Comparison of ENCODE assay signal across 11 cellular contexts in genomic region chr19:14167013-14167593, GRCh38. TPM values are rescaled to one million over a fixed set of nuclear protein-coding genes. Genes with fewer than 3 reads are reported as not detected.
A peak's percentile ranks its signal among the peaks of the same experiment; 100 is the strongest.
DNase-seq lines count a peak whose midpoint lies in the region; ATAC-seq lines count a peak whose summit lies in the region.
"Had no signal": no experiment of that assay in that cellular context is flagged by ENCODE, and none has a peak within 500 bp of the region (broad histone marks: within the 10 kb centered on the region; RNA-seq: fewer than 3 reads in every experiment).

No MANE protein-coding gene starts in this region.

- peak overlapping the region; percentile 61 for H3K27ac ChIP-seq in CD4-positive, alpha-beta memory T cell (ENCODE audit: low read depth, low read length)
- H3K27ac ChIP-seq in effector memory CD4-positive, alpha-beta T cell (ENCODE audit: insufficient read depth, low read length, poor library complexity, severe bottlenecking): peak overlapping the region; percentile 65
- H3K27ac ChIP-seq in skin epidermis: peak overlapping the region in 11 of 21 experiments; percentile 18 to 73 (median 47)

- peaks cover 26% of the 10 kb centered on the region for H3K4me1 ChIP-seq in CD4-positive, alpha-beta memory T cell (ENCODE audit: insufficient read depth, low read length)
- peaks cover 24% of the 10 kb centered on the region for H3K4me1 ChIP-seq in effector memory CD4-positive, alpha-beta T cell (ENCODE audit: control insufficient read depth, insufficient read depth, low read length, poor library complexity, severe bottlenecking)
- H3K4me1 ChIP-seq: Caco-2 had no signal

- no peaks in the 10 kb centered on the region for H3K27me3 ChIP-seq in CD4-positive, alpha-beta memory T cell (ENCODE audit: insufficient read depth, low read length)
- H3K27me3 ChIP-seq in effector memory CD4-positive, alpha-beta T cell (replicated peaks; ENCODE audit: control insufficient read depth, insufficient read depth, low read length, poor library complexity, severe bottlenecking): no peaks in the 10 kb centered on the region

- peaks cover 11 to 17% of the 10 kb centered on the region in 2 donors for H3K36me3 Mint-ChIP-seq in CD4-positive, alpha-beta memory T cell
- peaks cover 6% of the 10 kb centered on the region for H3K36me3 Mint-ChIP-seq in T-helper 17 cell (ENCODE audit: low read depth)

- no peaks in the 10 kb centered on the region for H3K9me3 ChIP-seq in CD4-positive, alpha-beta memory T cell (ENCODE audit: control insufficient read depth in 1 of 2, low read length in 2 of 2)
- H3K9me3 ChIP-seq in T-helper 17 cell (ENCODE audit: control insufficient read depth, low read length, poor library complexity, severe bottlenecking): no peaks in the 10 kb centered on the region
- no peaks in the 10 kb centered on the region for H3K9me3 ChIP-seq in effector memory CD4-positive, alpha-beta T cell (ENCODE audit: control insufficient read depth, low read length)
- H3K9me3 ChIP-seq: Caco-2 had no signal

- POLR2A ChIA-PET in CD4-positive, alpha-beta memory T cell (lab: Charles Lee; ENCODE audit: partially characterized antibody): interaction anchor here (0.6 to 3.1 kb wide), 7 partner anchors 10 to 285 kb away, joined by 3 to 33 read pairs (median 5); partner anchors contain the start of gene ASF1B

- peak overlapping the region; percentile 44 to 65 for H3K4me3 ChIP-seq in CD4-positive, alpha-beta memory T cell (ENCODE audit: low read length in 2 of 2)
- peak overlapping the region; percentile 56 for H3K4me3 ChIP-seq in effector memory CD4-positive, alpha-beta T cell (ENCODE audit: insufficient read depth, low read depth, low read length, poor library complexity, severe bottlenecking)
- H3K4me3 ChIP-seq in skin epidermis: peak overlapping the region in 2 of 7 experiments; percentile 9 to 14

- peak overlapping the region; percentile 87 to 97 (median 93) for H3K27ac Mint-ChIP-seq in CD4-positive, alpha-beta memory T cell
- peak overlapping the region; percentile 93 for H3K27ac Mint-ChIP-seq in T-helper 17 cell
- H3K27ac Mint-ChIP-seq: HFFc6 had no signal

- peaks cover 17 to 30% (median 23%) of the 10 kb centered on the region in 4 donors for H3K4me1 Mint-ChIP-seq in CD4-positive, alpha-beta memory T cell
- peaks cover 30% of the 10 kb centered on the region for H3K4me1 Mint-ChIP-seq in T-helper 17 cell

- intact Hi-C loops in CD4-positive, alpha-beta memory T cell (cut with micrococcal nuclease): loop anchor here (1.0 to 2.0 kb wide), 2 partner anchors 19 to 30 kb away; partner anchors contain the start of gene ASF1B

- H3K36me3 ChIP-seq in CD4-positive, alpha-beta memory T cell (ENCODE audit: insufficient read depth, low read length): peaks cover 7% of the 10 kb centered on the region
- peaks cover 10% of the 10 kb centered on the region for H3K36me3 ChIP-seq in effector memory CD4-positive, alpha-beta T cell (ENCODE audit: control insufficient read depth, insufficient read depth, low read length)

- CTCF ChIA-PET in CD4-positive, alpha-beta memory T cell (lab: Charles Lee; ENCODE audit: partially characterized antibody): interaction anchor here (1.1 to 3.6 kb wide), 8 partner anchors 11 to 181 kb away, joined by 3 to 17 read pairs (median 3); partner anchors contain the start of gene ASF1B

- no peaks in the 10 kb centered on the region for H3K9me3 Mint-ChIP-seq in CD4-positive, alpha-beta memory T cell
- H3K9me3 Mint-ChIP-seq: activated T-helper 2 cell treated with anti-CD3 and anti-CD28 coated beads, Interferon-gamma antibody, Interleukin-2, Interleukin-4, amounts not matched to agents 10 μg/mL and 5 μg/mL and 100 μg/mL, durations not matched to agents 14 hours and 24 hours and 36 hours; HFFc6 had no signal

- peak in 4 of 5 donors; percentile 17 to 26 (median 24) for DNase-seq in CD4-positive, alpha-beta memory T cell
- DNase-seq in T-helper 17 cell (no peak), SW 1271 (lab: John Stamatoyannopoulos, UW) (no peak), NCI-H1417 (lab: John Stamatoyannopoulos, UW) (no peak)
- DNase-seq in effector memory CD4-positive, alpha-beta T cell: no peak
- DNase-seq: Caco-2, HFFc6, NCI-H524 treated with DMSO at 0.1 percent for 48 hours had no signal

- peak overlapping the region; percentile 81 to 92 (median 88) for H3K4me3 Mint-ChIP-seq in CD4-positive, alpha-beta memory T cell
- H3K4me3 Mint-ChIP-seq in T-helper 17 cell: peak overlapping the region; percentile 93
- H3K4me3 Mint-ChIP-seq: HFFc6 had no signal

- H3K27me3 Mint-ChIP-seq in CD4-positive, alpha-beta memory T cell: no peaks in the 10 kb centered on the region
- no peaks in the 10 kb centered on the region for H3K27me3 Mint-ChIP-seq in T-helper 17 cell

- ATAC-seq in T-helper 17 cell: peak; percentile 29
- no peak for ATAC-seq in HG02840 (IDR thresholded peaks at IDR 0.05; ENCODE audit: low FRiP score, unreplicated experiment)

RNA-seq across cellular contexts. Expression of gene ASF1B, which starts 30.7 kb away (rescaled TPM):
- total RNA-seq in CD4-positive, alpha-beta memory T cell: 1 to 10 TPM; 2.3 to 3.0 TPM
- polyA plus RNA-seq in CD4-positive, alpha-beta memory T cell: 1 to 10 TPM; 1.8 to 3.0 TPM
- 1 to 10 TPM; 1.5 to 1.9 TPM for total RNA-seq in T-helper 17 cell

RNA-seq across cellular contexts. Expression of gene ADGRL1, which starts 38.9 kb away (rescaled TPM):
- total RNA-seq in CD4-positive, alpha-beta memory T cell: 10 to 100 TPM; 19.3 to 22.0 TPM
- 1 to 10 TPM in 1 of 2 donors, under 1 TPM in 1; 0.55 to 1.3 TPM for polyA plus RNA-seq in CD4-positive, alpha-beta memory T cell
- 10 to 100 TPM; 14.9 to 30.8 TPM for total RNA-seq in T-helper 17 cell

RNA-seq across cellular contexts. Expression of gene PRKACA, which starts 49.5 kb away (rescaled TPM):
- 10 to 100 TPM; 48.9 to 51.7 TPM for total RNA-seq in CD4-positive, alpha-beta memory T cell
- polyA plus RNA-seq in CD4-positive, alpha-beta memory T cell: 1 to 10 TPM in 1 of 2 donors, under 1 TPM in 1; 0.42 to 2.2 TPM
- total RNA-seq in T-helper 17 cell: 10 to 100 TPM; 35.2 to 38.5 TPM

Comparison
In these comparisons a context has a peak if more than half of its experiments do, and no peak if none do; other contexts are left out.
1. DNase-seq: peak in CD4-positive, alpha-beta memory T cell (4 of 5); none in T-helper 17 cell (0 of 3), effector memory CD4-positive, alpha-beta T cell (0 of 3), SW 1271 (0 of 2) and NCI-H1417 (0 of 3).
2. Peak in every context shown above with its lines, with median percentiles within 50 percentile points of each other: H3K27ac ChIP-seq.